Comparison of ENCODE assay signal across 16 cellular contexts in the genomic region with DNA sequence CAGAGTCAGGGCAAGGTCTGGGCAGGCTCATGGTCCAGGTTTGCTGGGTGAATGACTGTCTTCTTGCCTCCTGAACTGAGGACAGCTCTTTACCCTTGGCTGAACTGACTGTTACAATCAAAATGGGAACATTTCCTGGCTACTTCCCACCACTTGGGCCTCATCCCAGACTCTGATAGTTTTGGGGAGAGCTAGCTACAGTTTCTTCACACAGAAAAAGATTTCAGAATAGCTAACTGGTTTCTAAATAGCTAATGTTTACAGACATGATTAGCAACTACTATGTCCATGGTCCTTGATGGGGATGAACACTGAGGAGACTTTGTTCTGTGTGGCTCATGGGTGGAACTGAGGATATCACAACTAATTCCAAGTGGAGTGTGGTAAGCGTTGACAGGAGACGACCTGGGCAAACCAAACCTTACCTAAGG. TPM values are rescaled to one million over a fixed set of nuclear protein-coding genes. Genes with fewer than 3 reads are reported as not detected.
DNase-seq lines count a peak whose midpoint lies in the region; ATAC-seq, FAIRE-seq and TF ChIP-seq lines count a peak whose summit lies in the region.
"Had no signal": no experiment of that assay in that cellular context is flagged by ENCODE, and none has a peak within 500 bp of the region (broad histone marks: within the 10 kb centered on the region; RNA-seq: fewer than 3 reads in every experiment).

No MANE protein-coding gene starts in this region.

- H3K79me1 ChIP-seq in H1 (ENCODE audit: low read depth, low read length) = 0 out of 2 replicates have a peak, but pooled peaks cover 4% of the 10 kb centered on the region

- H3K18ac ChIP-seq in H1 (ENCODE audit: extremely low read depth, low read length) = no peak overlapping the region

- TF ChIP-seq CTCF in H1 (IDR thresholded peaks at IDR 0.05; ENCODE audit: control extremely low read depth in 1 of 3, insufficient read depth in 1 of 3, low read depth in 1 of 3, low read length in 3 of 3) = no peak
- TF ChIP-seq CTCF in hepatocyte (IDR thresholded peaks at IDR 0.05; ENCODE audit: poor library complexity) = no peak
- no peak for TF ChIP-seq CTCF in psoas muscle (IDR thresholded peaks at IDR 0.05)

- H3K79me2 ChIP-seq in H1 (ENCODE audit: control insufficient read depth in 1 of 2, insufficient read depth in 2 of 2, low read length in 2 of 2) (no peaks in the 10 kb centered on the region), hepatocyte (peaks cover 44% of the 10 kb centered on the region)

- H3K27me3 ChIP-seq in H1 (replicated peaks in 1 of 4; ENCODE audit: control insufficient read depth in 3 of 4, extremely low read depth in 1 of 4, insufficient read depth in 3 of 4, low read length in 3 of 4) (no peaks in the 10 kb centered on the region), hepatocyte (no peaks in the 10 kb centered on the region), psoas muscle (ENCODE audit: insufficient read depth in 3 of 3, low read length in 2 of 3) (no peaks in the 10 kb centered on the region), aorta (ENCODE audit: control insufficient read depth in 1 of 2, insufficient read depth in 2 of 2, low read length in 1 of 2) (no peaks in the 10 kb centered on the region)

- intact Hi-C loops in psoas muscle (cut with DNase I) = no loop called here
- intact Hi-C loops in aorta (cut with DNase I) = no loop called here

- H2BK20ac ChIP-seq in H1 (ENCODE audit: low read length) = no peak overlapping the region

- H2BK5ac ChIP-seq in H1 (ENCODE audit: low read depth, low read length) = no peak overlapping the region

- H4K91ac ChIP-seq in H1 (replicated peaks; ENCODE audit: insufficient read length, low read length) = no peak overlapping the region

- H4K20me1 ChIP-seq in H1 (replicated peaks in 1 of 2; ENCODE audit: control insufficient read depth in 1 of 2, insufficient read depth in 2 of 2, low read length in 2 of 2) = no peaks in the 10 kb centered on the region
- no peaks in the 10 kb centered on the region for H4K20me1 ChIP-seq in hepatocyte (ENCODE audit: insufficient read depth, poor library complexity, severe bottlenecking)

- no peak overlapping the region for H3K56ac ChIP-seq in H1 (replicated peaks; ENCODE audit: insufficient read length, low read depth, low read length)

- POLR2A ChIA-PET in H1 (lab: Charles Lee; ENCODE audit: partially characterized antibody) = interaction anchor here (0.6 to 2.0 kb wide), 3 partner anchors 9 to 17 kb away, joined by 3 to 7 read pairs (median 5); no protein-coding TSS in a partner anchor

- H2BK120ac ChIP-seq in H1 (replicated peaks; ENCODE audit: low read depth, low read length) = no peak overlapping the region

- no peak overlapping the region for H2BK12ac ChIP-seq in H1 (ENCODE audit: low read depth, low read length)

- H3K4me3 ChIP-seq in H1 (ENCODE audit: extremely low read depth in 1 of 4, insufficient read depth in 2 of 4, low read depth in 3 of 4, low read length in 4 of 4) (no peak overlapping the region), hepatocyte (no peak overlapping the region), psoas muscle (peak overlapping the region; percentile 90), aorta (ENCODE audit: low read length in 2 of 2) (no peak overlapping the region)

- H3K9me3 ChIP-seq in H1 (ENCODE audit: insufficient read depth in 2 of 2, low read depth in 1 of 2, low read length in 1 of 2) (no peaks in the 10 kb centered on the region), hepatocyte (ENCODE audit: low read depth) (no peaks in the 10 kb centered on the region), psoas muscle (no peaks in the 10 kb centered on the region), aorta (ENCODE audit: control insufficient read depth, low read length) (no peaks in the 10 kb centered on the region)

- ATAC-seq in psoas muscle (peak in 3 of 4 donors; percentile 25 to 45 (median 28)), aorta (ENCODE audit: low FRiP score) (peak; percentile 62)
- ATAC-seq: activated CD8-positive, alpha-beta T cell treated with anti-CD3 and anti-CD28 coated beads for 36 hours; stimulated activated memory B cell treated with anti-CD40 and anti-IgM and Interleukin-4, amounts not matched to agents 10 μg/mL and 1 μg/mL and 100 μg/mL, for 72 hours had no signal

- no peak overlapping the region for H2BK15ac ChIP-seq in H1 (ENCODE audit: low read length)

- no peak for TF ChIP-seq EP300 in H1 (IDR thresholded peaks at IDR 0.05; ENCODE audit: borderline replicate concordance in 1 of 2, low read depth in 2 of 2, low read length in 2 of 2)

- H3K14ac ChIP-seq in H1 (ENCODE audit: insufficient read length) = no peak overlapping the region

- H4K8ac ChIP-seq in H1 (ENCODE audit: extremely low read depth, insufficient read depth, low read length) = no peak overlapping the region

- whole genome bisulfite sequencing in H1 (ENCODE audit: extremely low coverage in 1 of 2, insufficient coverage in 1 of 2, insufficient read length in 1 of 2, insufficient replicate concordance in 2 of 2, low coverage in 1 of 2, low lambda C conversion rate in 2 of 2, missing lambda C conversion rate in 1 of 2), 2 experiments = 100% methylated on average over 2 of the region's 2 CpGs; no CpG with 5 or more reads in 1 of the 2 experiments
- WGBS in hepatocyte (ENCODE audit: low lambda C conversion rate, missing lambda C conversion rate) = 86% methylated on average over 2 of the region's 2 CpGs
- WGBS in psoas muscle, 3 donors = 24 to 43% (median 40%) methylated on average over 2 of the region's 2 CpGs
- 71 to 83% methylated on average over 2 of the region's 2 CpGs for WGBS in aorta, 2 donors

- H4K5ac ChIP-seq in H1 (ENCODE audit: insufficient read length, low read depth, low read length) = no peak overlapping the region

- no peaks in the 10 kb centered on the region for H3K23me2 ChIP-seq in H1 (ENCODE audit: low read depth, low read length)

- no peak for TF ChIP-seq POLR2A in H1 (IDR thresholded peaks at IDR 0.05; ENCODE audit: control extremely low read depth in 1 of 2, low read depth in 2 of 2, low read length in 2 of 2)

- no peak overlapping the region for H3K9ac ChIP-seq in H1 (replicated peaks in 1 of 4; ENCODE audit: extremely low read depth in 1 of 4, low read depth in 3 of 4, low read length in 3 of 4)

- H3K4ac ChIP-seq in H1 (replicated peaks; ENCODE audit: insufficient read length, low read depth, low read length) = peak overlapping the region; percentile 29

- no peak overlapping the region for H3K4me2 ChIP-seq in H1 (ENCODE audit: insufficient read depth in 1 of 2, low read depth in 2 of 2, low read length in 2 of 2)
- no peak overlapping the region for H3K4me2 ChIP-seq in hepatocyte

- H3K36me3 ChIP-seq in H1 (ENCODE audit: control insufficient read depth in 2 of 4, insufficient read depth in 4 of 4, low read length in 3 of 4) (0 out of 8 replicates have a peak, but pooled peaks cover 0 to 2% (median 0%) of the 10 kb centered on the region in 4 experiments), hepatocyte (replicated peaks; ENCODE audit: insufficient read depth, low read depth) (no peaks in the 10 kb centered on the region), psoas muscle (ENCODE audit: insufficient read depth in 1 of 2, low read depth in 1 of 2) (peaks cover 8 to 48% of the 10 kb centered on the region in 2 donors), aorta (ENCODE audit: control insufficient read depth in 1 of 2, insufficient read depth in 2 of 2, low read length in 1 of 2) (no peaks in the 10 kb centered on the region)

- CTCF ChIA-PET in H1 (lab: Charles Lee; ENCODE audit: partially characterized antibody) = interaction anchor here (0.6 to 5.4 kb wide), 19 partner anchors 9 to 220 kb away, joined by 3 to 43 read pairs (median 4); no protein-coding TSS in a partner anchor

- H2AK5ac ChIP-seq in H1 (ENCODE audit: low read depth, low read length) = no peak overlapping the region

- no peak overlapping the region for H3K23ac ChIP-seq in H1 (ENCODE audit: insufficient read length)

- no peak for FAIRE-seq in H1 (lab: Jason Lieb, UNC)
- FAIRE-seq: bronchial epithelial cell, endothelial cell of umbilical vein, GM19239 had no signal

- DNase-seq in H1 (ENCODE audit: low read depth in 1 of 2, low spot score in 2 of 2) (no peak), hepatocyte (ENCODE audit: low spot score) (no peak), psoas muscle (peak; percentile 66 to 75), aorta (no peak), NCI-H345 treated with DMSO at 0.1 percent for 48 hours (lab: John Stamatoyannopoulos, UW; ENCODE audit: unreplicated experiment) (no peak), ecto neural progenitor cell (ENCODE audit: low spot score) (no peak)
- DNase-seq in activated CD4-positive, alpha-beta T cell treated with anti-CD3 and anti-CD28 coated beads, Interleukin-2, amount 50 U/mL, for 1 hour = no peak
- DNase-seq: activated CD8-positive, alpha-beta T cell treated with anti-CD3 and anti-CD28 coated beads for 36 hours; CD4-positive, alpha-beta memory T cell; Karpas-422; NCI-H1930; stimulated activated CD4-positive, alpha-beta T cell treated with anti-CD3 and anti-CD28 coated beads, Interleukin-2, amount 100 ng/mL, for 48 hours had no signal

- H3K4me1 ChIP-seq in H1 (replicated peaks in 1 of 4; ENCODE audit: control insufficient read depth in 3 of 4, insufficient read depth in 4 of 4, low read length in 3 of 4) (peaks cover 0 to 10% (median 5%) of the 10 kb centered on the region in 4 experiments; a peak in 4 of 7 replicates), hepatocyte (ENCODE audit: insufficient read depth) (peaks cover 15% of the 10 kb centered on the region), psoas muscle (peaks cover 100% of the 10 kb centered on the region), aorta (ENCODE audit: control insufficient read depth in 1 of 2, insufficient read depth in 2 of 2, low read length in 2 of 2) (peaks cover 4 to 5% of the 10 kb centered on the region in 2 donors)

- H3K9me2 ChIP-seq in hepatocyte (replicated peaks; ENCODE audit: insufficient read depth) = no peaks in the 10 kb centered on the region

- no peak overlapping the region for H2AFZ ChIP-seq in H1 (ENCODE audit: low read length)
- H2AFZ ChIP-seq in hepatocyte = no peak overlapping the region

- no peak for TF ChIP-seq RAD21 in H1 (IDR thresholded peaks at IDR 0.05 in 1 of 2, conservative IDR thresholded peaks at IDR 0.05 in 1 of 2; ENCODE audit: low read depth in 2 of 2, low read length in 2 of 2)

- H3K27ac ChIP-seq in H1 (ENCODE audit: low read depth, low read length) (no peak overlapping the region), hepatocyte (peak overlapping the region; percentile 62), psoas muscle (peak overlapping the region; percentile 99), aorta (ENCODE audit: low read depth in 1 of 2, low read length in 2 of 2) (no peak overlapping the region)

RNA-seq across cellular contexts. Expression of gene ALPK3, which starts 7.1 kb away (rescaled TPM):
- total RNA-seq in H1 (2021; fragmentation: NEBNext Ultra II Directional; extraction: Animal tissue kit (Norgen Biotek cat#: 25700)) = 16.0 and 19.2 TPM in 2 replicates
- polyA plus RNA-seq in H1 (2011; rRNA removed) (4.4 and 4.9 TPM in 2 replicates), hepatocyte (6.0 and 7.1 TPM in 2 replicates), psoas muscle (100 to 1,000 TPM in 2 of 3 donors, 10 to 100 TPM in 1; 75.7 to 357 (median 117) TPM), aorta (10 to 100 TPM in 1 of 2 donors, 1 to 10 TPM in 1; 6.8 to 11.1 TPM)
- polyA plus RNA-seq in H1 (2011; cell fraction: cytosol; rRNA removed) = 4.2 TPM
- polyA plus RNA-seq in H1 (2011; cell fraction: nucleus; rRNA removed) = 10.3 TPM
- 7.6 to 11.5 TPM (median 8.7 TPM) in 4 replicates for polyA plus RNA-seq in H1 (2012, experiment 1 of 2)
- polyA plus RNA-seq in H1 (2012, experiment 2 of 2) = 4.6 TPM
- polyA plus RNA-seq in H1 (2013, experiment 1 of 2) = 6.6 TPM
- polyA plus RNA-seq in H1 (2013, experiment 2 of 2) = 5.8 TPM
- 9.1 and 14.5 TPM in 2 replicates for polyA minus RNA-seq in H1 (2011; rRNA and poly(A)+ RNA removed)
- polyA minus RNA-seq in H1 (2011; cell fraction: cytosol; rRNA and poly(A)+ RNA removed) = 5.1 TPM
- polyA minus RNA-seq in H1 (2011; cell fraction: nucleus; rRNA and poly(A)+ RNA removed) = 7.5 TPM
- total RNA-seq in hepatocyte (25.3 and 25.9 TPM in 2 replicates), psoas muscle (100 to 1,000 TPM; 199 to 461 (median 304) TPM), aorta (10 to 100 TPM; 77.0 to 86.8 TPM)

Comparison
In these comparisons a context has a peak if more than half of its experiments do, and no peak if none do; other contexts are left out.
1. DNase-seq: peak in psoas muscle (2 of 2); none in H1 (0 of 2), hepatocyte (single experiment), aorta (0 of 2), NCI-H345 treated with DMSO at 0.1 percent for 48 hours (single experiment), ecto neural progenitor cell (single experiment) and activated CD4-positive, alpha-beta T cell treated with anti-CD3 and anti-CD28 coated beads, Interleukin-2, amount 50 U/mL, for 1 hour (single experiment).
2. H3K27ac ChIP-seq: peak in hepatocyte (single experiment) and psoas muscle (single experiment); none in H1 (single experiment) and aorta (0 of 2).